8 cellular contexts compared by ENCODE assay signal in genomic region chr17:78737332-78737731, GRCh38. TPM values are rescaled to one million over a fixed set of nuclear protein-coding genes. Genes with fewer than 3 reads are reported as not detected.
DNase-seq lines count a peak whose midpoint lies in the region; ATAC-seq lines count a peak whose summit lies in the region.

No MANE protein-coding gene starts in this region.

- DNase-seq in NCI-H748 (lab: John Stamatoyannopoulos, UW; ENCODE audit: unreplicated experiment) (peak; percentile 22), NCI-H748 treated with DMSO at 0.1 percent for 48 hours (lab: John Stamatoyannopoulos, UW) (no peak), NCI-H774 (lab: John Stamatoyannopoulos, UW) (peak; percentile 53), dedifferentiated amniotic fluid mesenchymal stem cell (ENCODE audit: extremely low spot score) (peak; percentile 44), NK-92 (lab: John Stamatoyannopoulos, UW; ENCODE audit: unreplicated experiment) (no peak), NCI-H187 (lab: John Stamatoyannopoulos, UW) (no peak)

- H3K27me3 ChIP-seq in skeletal muscle tissue (ENCODE audit: control insufficient read depth in 3 of 3, insufficient read depth in 3 of 3, low read length in 3 of 3): no peaks in the 10 kb centered on the region

- H3K4me3 ChIP-seq in skeletal muscle tissue (ENCODE audit: low read length in 3 of 3): peak overlapping the region in 1 of 3 donors; percentile 61

- no peaks in the 10 kb centered on the region for H3K9me3 ChIP-seq in skeletal muscle tissue (ENCODE audit: control insufficient read depth in 3 of 3, low read length in 3 of 3)

- H3K9ac ChIP-seq in skeletal muscle tissue (ENCODE audit: low read depth in 1 of 3, low read length in 3 of 3): no peak overlapping the region

- no peaks in the 10 kb centered on the region for H3K36me3 ChIP-seq in skeletal muscle tissue (ENCODE audit: control insufficient read depth in 3 of 3, insufficient read depth in 3 of 3, low read length in 3 of 3)

- ATAC-seq in esophagus mucosa: no peak

- peak overlapping the region; percentile 76 for H3K27ac ChIP-seq in skeletal muscle tissue (ENCODE audit: low read depth, low read length)

- peaks cover 61 to 71% (median 67%) of the 10 kb centered on the region in 3 donors for H3K4me1 ChIP-seq in skeletal muscle tissue (ENCODE audit: control insufficient read depth in 3 of 3, insufficient read depth in 3 of 3, low read length in 3 of 3)

RNA-seq across cellular contexts. Expression of gene CYTH1, which starts 44.7 kb away (rescaled TPM):
- total RNA-seq in skeletal muscle tissue (17.7 TPM), esophagus mucosa (54.7 TPM)

Comparison
In these comparisons a context has a peak if more than half of its experiments do, and no peak if none do; other contexts are left out.
1. DNase-seq: peak in NCI-H748 (single experiment), NCI-H774 (single experiment) and dedifferentiated amniotic fluid mesenchymal stem cell (single experiment); none in NCI-H748 treated with DMSO at 0.1 percent for 48 hours (single experiment), NK-92 (single experiment) and NCI-H187 (0 of 2).